17 cellular contexts compared by ENCODE assay signal in genomic region chr4:169335331-169335730, GRCh38.
DNase-seq lines count a peak whose midpoint lies in the region; ATAC-seq, FAIRE-seq and TF ChIP-seq lines count a peak whose summit lies in the region.
"Had no signal": no experiment of that assay in that cellular context is flagged by ENCODE, and none has a peak within 500 bp of the region (broad histone marks: within the 10 kb centered on the region; RNA-seq: fewer than 3 reads in every experiment).

No MANE protein-coding gene starts in this region.

- no peaks in the 10 kb centered on the region for H3K27me3 Mint-ChIP-seq in astrocyte (ENCODE audit: low read depth, unreplicated experiment)
- H3K27me3 Mint-ChIP-seq: activated T-cell treated with anti-CD3 and anti-CD28 coated beads, Interleukin-2, amount 50 U/mL, for 24 hours; brain had no signal

- no peak for DNase-seq in left ventricle myocardium superior
- no peak for DNase-seq in left ventricle myocardium inferior
- DNase-seq in astrocyte (ENCODE audit: low read depth) = peak; percentile 86
- DNase-seq in iris pigment epithelial cell (ENCODE audit: low read depth) = peak; percentile 34
- DNase-seq in posterior cingulate gyrus = no peak
- DNase-seq in GM19240 (ENCODE audit: insufficient read length, low spot score) = no peak
- DNase-seq: activated CD4-positive, alpha-beta T cell treated with anti-CD3 and anti-CD28 coated beads for 1 hour; activated T-cell treated with anti-CD3 and anti-CD28 coated beads, Interleukin-2, amount 50 U/mL, for 24 hours; heart left ventricle; stimulated activated CD4-positive, alpha-beta T cell treated with anti-CD3 and anti-CD28 coated beads, Interleukin-12 subunit alpha, Interleukin-12 subunit beta, amount 100 ng/mL, for 4 hours; SW 1271 had no signal

- peak overlapping the region; percentile 20 for H3K4me2 ChIP-seq in astrocyte (ENCODE audit: low read length)
- H3K4me2 ChIP-seq: neural progenitor cell had no signal

- no peaks in the 10 kb centered on the region for H4K20me1 ChIP-seq in astrocyte (ENCODE audit: insufficient read depth, low read length)

- H3K4me1 Mint-ChIP-seq in astrocyte (ENCODE audit: low read depth, unreplicated experiment) = peaks cover 12% of the 10 kb centered on the region
- H3K4me1 Mint-ChIP-seq: brain, neural progenitor cell had no signal

- ATAC-seq in left ventricle myocardium superior = peak; percentile 18
- ATAC-seq in GM18517 (IDR thresholded peaks at IDR 0.05; ENCODE audit: unreplicated experiment) = no peak
- no peak for ATAC-seq in HG02759 (IDR thresholded peaks at IDR 0.05; ENCODE audit: unreplicated experiment)

- H3K9me3 Mint-ChIP-seq in astrocyte (ENCODE audit: unreplicated experiment) = peaks cover 4% of the 10 kb centered on the region
- H3K9me3 Mint-ChIP-seq: activated T-cell treated with anti-CD3 and anti-CD28 coated beads, Interleukin-2, amount 50 U/mL, for 24 hours had no signal

- H2AFZ ChIP-seq in astrocyte (ENCODE audit: low read depth, low read length) = no peak overlapping the region
- H2AFZ ChIP-seq: neural progenitor cell had no signal

- TF ChIP-seq CTCF in left ventricle myocardium inferior (IDR thresholded peaks at IDR 0.05; ENCODE audit: borderline replicate concordance) (no peak), astrocyte (IDR thresholded peaks at IDR 0.05; ENCODE audit: insufficient read depth, low read depth, low read length) (no peak)

- intact Hi-C loops in left ventricle myocardium superior (cut with micrococcal nuclease) (no loop called here), left ventricle myocardium inferior (cut with micrococcal nuclease) (no loop called here), posterior cingulate gyrus (cut with DNase I) (loop anchor here (10.0 kb wide), 1 partner anchor 61 kb away; the partner anchor contains the start of gene SH3RF1)

- peaks cover 2% of the 10 kb centered on the region for H3K36me3 Mint-ChIP-seq in astrocyte (ENCODE audit: low read depth, unreplicated experiment)
- H3K36me3 Mint-ChIP-seq: brain, neural progenitor cell had no signal

- H3K79me2 ChIP-seq in astrocyte (ENCODE audit: insufficient read depth, low read length) = no peaks in the 10 kb centered on the region

- no peaks in the 10 kb centered on the region for H3K36me3 ChIP-seq in left ventricle myocardium inferior
- H3K36me3 ChIP-seq in astrocyte (ENCODE audit: insufficient read depth, low read length) = no peaks in the 10 kb centered on the region
- H3K36me3 ChIP-seq: heart left ventricle, neural progenitor cell, tibial nerve had no signal

- H3K4me3 Mint-ChIP-seq in astrocyte (ENCODE audit: unreplicated experiment) = no peak overlapping the region
- H3K4me3 Mint-ChIP-seq: activated T-cell treated with anti-CD3 and anti-CD28 coated beads, Interleukin-2, amount 50 U/mL, for 24 hours; brain; neural progenitor cell had no signal

- H3K9me3 ChIP-seq in left ventricle myocardium inferior (replicated peaks) = no peaks in the 10 kb centered on the region
- peaks cover 9% of the 10 kb centered on the region for H3K9me3 ChIP-seq in astrocyte (ENCODE audit: insufficient read depth, low read depth, low read length)
- H3K9me3 ChIP-seq: heart left ventricle, tibial nerve had no signal

- no peak overlapping the region for H3K4me3 ChIP-seq in left ventricle myocardium inferior
- H3K4me3 ChIP-seq in astrocyte (ENCODE audit: insufficient read depth, low read depth, low read length) = no peak overlapping the region
- H3K4me3 ChIP-seq: heart left ventricle, neural progenitor cell, tibial nerve had no signal

- peak overlapping the region; percentile 32 for H3K9ac ChIP-seq in astrocyte (ENCODE audit: low read length)
- H3K9ac ChIP-seq: neural progenitor cell had no signal

- no peak overlapping the region for H3K27ac Mint-ChIP-seq in astrocyte (ENCODE audit: unreplicated experiment)
- H3K27ac Mint-ChIP-seq: activated T-cell treated with anti-CD3 and anti-CD28 coated beads, Interleukin-2, amount 50 U/mL, for 24 hours; brain; neural progenitor cell had no signal

- FAIRE-seq in astrocyte (lab: Jason Lieb, UNC) = peak; percentile 41
- FAIRE-seq: D721Med had no signal

- no peak overlapping the region for H3K27ac ChIP-seq in left ventricle myocardium inferior (replicated peaks)
- peak overlapping the region; percentile 48 for H3K27ac ChIP-seq in astrocyte (ENCODE audit: low read depth, low read length)
- H3K27ac ChIP-seq: heart left ventricle, neural progenitor cell, tibial nerve had no signal

- H3K4me1 ChIP-seq in left ventricle myocardium inferior (peaks cover 9% of the 10 kb centered on the region), astrocyte (ENCODE audit: insufficient read depth, low read length) (peaks cover 27% of the 10 kb centered on the region)
- H3K4me1 ChIP-seq: neural progenitor cell, tibial nerve had no signal

- H3K27me3 ChIP-seq in left ventricle myocardium inferior (ENCODE audit: low read depth) (no peaks in the 10 kb centered on the region), astrocyte (ENCODE audit: insufficient read depth, low read length) (no peaks in the 10 kb centered on the region)
- H3K27me3 ChIP-seq: heart left ventricle, neural progenitor cell, tibial nerve had no signal

Comparison
In these comparisons a context has a peak if more than half of its experiments do, and no peak if none do; other contexts are left out.
1. DNase-seq: peak in astrocyte (single experiment) and iris pigment epithelial cell (single experiment); none in left ventricle myocardium superior (single experiment), left ventricle myocardium inferior (single experiment), posterior cingulate gyrus (0 of 10) and GM19240 (single experiment).